9 cellular contexts compared by ENCODE assay signal in the genomic region with DNA sequence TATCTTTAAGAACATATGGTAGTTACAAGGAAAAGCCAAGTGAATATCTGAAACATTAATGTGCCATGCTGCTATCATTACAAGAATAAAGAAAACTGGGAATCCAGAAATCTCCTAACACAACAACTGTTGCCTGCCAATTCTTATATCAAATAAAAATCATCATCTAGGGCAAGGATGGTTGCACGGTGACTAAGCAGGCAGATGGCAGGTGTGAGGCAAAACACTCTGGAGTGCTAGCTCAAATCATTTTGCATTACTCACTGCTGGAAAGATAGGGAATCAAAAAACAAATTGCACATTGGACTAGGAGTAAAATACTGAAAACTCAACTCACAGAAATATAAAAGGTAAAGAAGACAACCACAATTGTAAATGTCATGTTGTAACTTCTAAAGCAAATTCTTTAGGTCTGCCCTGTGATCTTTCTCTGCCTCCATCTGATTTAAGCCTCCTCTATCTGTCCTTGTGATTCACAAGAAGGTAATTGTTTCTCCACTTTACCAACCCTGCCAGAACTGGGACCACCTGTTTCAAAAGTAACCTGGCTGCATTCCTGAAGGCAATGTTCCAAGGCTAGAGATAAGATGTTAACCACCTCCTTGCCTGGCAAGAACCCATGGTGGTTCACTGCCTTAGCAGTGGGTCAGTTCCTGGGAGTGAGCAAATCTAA. TPM values are rescaled to one million over a fixed set of nuclear protein-coding genes. Genes with fewer than 3 reads are reported as not detected.
A peak's percentile ranks its signal among the peaks of the same experiment; 100 is the strongest.
DNase-seq lines count a peak whose midpoint lies in the region; ATAC-seq, FAIRE-seq and TF ChIP-seq lines count a peak whose summit lies in the region.
"Had no signal": no experiment of that assay in that cellular context is flagged by ENCODE, and none has a peak within 500 bp of the region (broad histone marks: within the 10 kb centered on the region; RNA-seq: fewer than 3 reads in every experiment).

No MANE protein-coding gene starts in this region.

- no peaks in the 10 kb centered on the region for H3K4me1 Mint-ChIP-seq in activated CD4-positive, alpha-beta T cell treated with anti-CD3 and anti-CD28 coated beads, Interleukin-2, amount 10 ng/mL, durations not matched to agents 7 days and 5 days
- no peaks in the 10 kb centered on the region for H3K4me1 Mint-ChIP-seq in activated CD4-positive, alpha-beta T cell treated with anti-CD3 and anti-CD28 coated beads for 36 hours

- H3K4me2 ChIP-seq in keratinocyte (ENCODE audit: control insufficient read depth, extremely low read depth, insufficient read depth, low read depth, low read length): peak overlapping the region; percentile 59

- no peaks in the 10 kb centered on the region for H3K9me1 ChIP-seq in keratinocyte (ENCODE audit: control insufficient read depth, extremely low read depth, insufficient read depth, low read length)

- CTCF ChIA-PET in activated CD4-positive, alpha-beta T cell treated with anti-CD3 and anti-CD28 coated beads, Interleukin-2, amount 10 ng/mL, durations not matched to agents 7 days and 5 days (lab: Charles Lee): interaction anchor here (0.8 to 1.4 kb wide), 2 partner anchors 97 to 248 kb away, joined by 3 read pairs; no protein-coding TSS in a partner anchor
- CTCF ChIA-PET in activated CD4-positive, alpha-beta T cell treated with anti-CD3 and anti-CD28 coated beads for 36 hours (lab: Charles Lee): interaction anchor here (0.7 to 1.6 kb wide), 11 partner anchors 9 to 298 kb away, joined by 3 to 7 read pairs (median 4); no protein-coding TSS in a partner anchor

- no peaks in the 10 kb centered on the region for H3K9me3 ChIP-seq in SK-N-MC (ENCODE audit: low read depth, low read length)
- H3K9me3 ChIP-seq in keratinocyte (ENCODE audit: control insufficient read depth, low read depth, low read length): no peaks in the 10 kb centered on the region

- no peak overlapping the region for H2AFZ ChIP-seq in keratinocyte (ENCODE audit: control insufficient read depth, low read length)

- H3K79me2 ChIP-seq in keratinocyte (ENCODE audit: control insufficient read depth, insufficient read depth, low read length): no peaks in the 10 kb centered on the region

- H3K9ac ChIP-seq in SK-N-MC (ENCODE audit: insufficient read length) (no peak overlapping the region), keratinocyte (ENCODE audit: control insufficient read depth, extremely low read depth, insufficient read depth, low read length) (no peak overlapping the region)

- no peaks in the 10 kb centered on the region for H3K9me3 Mint-ChIP-seq in activated CD4-positive, alpha-beta T cell treated with anti-CD3 and anti-CD28 coated beads, Interleukin-2, amount 10 ng/mL, durations not matched to agents 7 days and 5 days
- H3K9me3 Mint-ChIP-seq in activated CD4-positive, alpha-beta T cell treated with anti-CD3 and anti-CD28 coated beads for 36 hours (ENCODE audit: low read depth): no peaks in the 10 kb centered on the region

- H3K27me3 ChIP-seq in keratinocyte (ENCODE audit: control insufficient read depth, extremely low read depth, insufficient read depth, low read length): no peaks in the 10 kb centered on the region

- intact Hi-C loops in activated CD4-positive, alpha-beta T cell treated with anti-CD3 and anti-CD28 coated beads for 36 hours (cut with DNase I, micrococcal nuclease): loop anchor here (1.0 to 10.0 kb wide), 5 partner anchors 102 to 299 kb away; no protein-coding TSS in a partner anchor

- FAIRE-seq in keratinocyte (lab: Jason Lieb, UNC): peak; percentile 88

- DNase-seq in A172 (ENCODE audit: low spot score) (peak; percentile 55), SK-N-MC (ENCODE audit: low read depth, low spot score) (no peak), keratinocyte (ENCODE audit: low read depth, low spot score) (peak; percentile 7), T-helper 1 cell (no peak)
- no peak for DNase-seq in activated CD4-positive, alpha-beta T cell treated with anti-CD3 and anti-CD28 coated beads, Interleukin-2, amount 10 ng/mL, durations not matched to agents 7 days and 5 days
- no peak for DNase-seq in activated CD4-positive, alpha-beta T cell treated with anti-CD3 and anti-CD28 coated beads for 36 hours

- H3K36me3 ChIP-seq in SK-N-MC (ENCODE audit: insufficient read depth, low read length) (no peaks in the 10 kb centered on the region), keratinocyte (ENCODE audit: control insufficient read depth in 2 of 2, extremely low read depth in 1 of 2, insufficient read depth in 2 of 2, low read length in 2 of 2) (no peaks in the 10 kb centered on the region)

- H4K20me1 ChIP-seq in keratinocyte (ENCODE audit: control insufficient read depth, extremely low read depth, insufficient read depth, low read length): no peaks in the 10 kb centered on the region

- H3K4me3 ChIP-seq in SK-N-MC: peak overlapping the region; percentile 66
- H3K4me3 ChIP-seq in keratinocyte (ENCODE audit: control insufficient read depth in 2 of 3, extremely low read depth in 1 of 3, insufficient read depth in 2 of 3, low read depth in 1 of 3, low read length in 3 of 3): no peak overlapping the region

- TF ChIP-seq CTCF in keratinocyte (optimal IDR thresholded peaks at IDR 0.05 in 1 of 3, IDR thresholded peaks at IDR 0.05 in 1 of 3, conservative IDR thresholded peaks at IDR 0.05 in 1 of 3; ENCODE audit: extremely low read depth in 1 of 3, insufficient read depth in 2 of 3, low read length in 3 of 3): no peak

- H3K4me3 Mint-ChIP-seq in activated CD4-positive, alpha-beta T cell treated with anti-CD3 and anti-CD28 coated beads, Interleukin-2, amount 10 ng/mL, durations not matched to agents 7 days and 5 days: no peak overlapping the region
- no peak overlapping the region for H3K4me3 Mint-ChIP-seq in activated CD4-positive, alpha-beta T cell treated with anti-CD3 and anti-CD28 coated beads for 36 hours

- H3K27ac ChIP-seq in SK-N-MC (no peak overlapping the region), keratinocyte (ENCODE audit: control insufficient read depth, insufficient read depth, low read length) (peak overlapping the region; percentile 35)
- H3K27ac ChIP-seq: C4-2B had no signal

- peaks cover 19% of the 10 kb centered on the region for H3K4me1 ChIP-seq in keratinocyte (ENCODE audit: control insufficient read depth, extremely low read depth, insufficient read depth, low read length)

- ATAC-seq in HG02970 (IDR thresholded peaks at IDR 0.05; ENCODE audit: low FRiP score, unreplicated experiment) (peak; percentile 25), HG03457 (IDR thresholded peaks at IDR 0.05; ENCODE audit: unreplicated experiment) (no peak)
- no peak for ATAC-seq in activated CD4-positive, alpha-beta T cell treated with anti-CD3 and anti-CD28 coated beads for 36 hours

- H3K36me3 Mint-ChIP-seq in activated CD4-positive, alpha-beta T cell treated with anti-CD3 and anti-CD28 coated beads, Interleukin-2, amount 10 ng/mL, durations not matched to agents 7 days and 5 days (ENCODE audit: low read depth): no peaks in the 10 kb centered on the region
- H3K36me3 Mint-ChIP-seq in activated CD4-positive, alpha-beta T cell treated with anti-CD3 and anti-CD28 coated beads for 36 hours (ENCODE audit: low read depth): no peaks in the 10 kb centered on the region

- peaks cover 1% of the 10 kb centered on the region for H3K27me3 Mint-ChIP-seq in activated CD4-positive, alpha-beta T cell treated with anti-CD3 and anti-CD28 coated beads, Interleukin-2, amount 10 ng/mL, durations not matched to agents 7 days and 5 days
- H3K27me3 Mint-ChIP-seq in activated CD4-positive, alpha-beta T cell treated with anti-CD3 and anti-CD28 coated beads for 36 hours: no peaks in the 10 kb centered on the region

- POLR2A ChIA-PET in activated CD4-positive, alpha-beta T cell treated with anti-CD3 and anti-CD28 coated beads, Interleukin-2, amount 10 ng/mL, durations not matched to agents 7 days and 5 days (lab: Charles Lee): no interaction called here
- POLR2A ChIA-PET in activated CD4-positive, alpha-beta T cell treated with anti-CD3 and anti-CD28 coated beads for 36 hours (lab: Charles Lee): no interaction called here

- dilution Hi-C loops in keratinocyte (cut with MboI; ENCODE audit: extremely low pct_ligation_motif_present, low sequenced_read_pairs): no loop called here

- H3K27ac Mint-ChIP-seq in activated CD4-positive, alpha-beta T cell treated with anti-CD3 and anti-CD28 coated beads, Interleukin-2, amount 10 ng/mL, durations not matched to agents 7 days and 5 days: no peak overlapping the region
- H3K27ac Mint-ChIP-seq in activated CD4-positive, alpha-beta T cell treated with anti-CD3 and anti-CD28 coated beads for 36 hours: no peak overlapping the region

RNA-seq across cellular contexts. Expression of a gene that starts 33.0 kb away (rescaled TPM):
- total RNA-seq in A172 (2014; rRNA removed; shearing (Covaris generic)): 1.7 and 2.1 TPM in 2 replicates
- polyA plus RNA-seq in keratinocyte: 0.87 to 1.6 TPM (median 1.0 TPM) in 3 replicates
- 2.5 TPM for polyA plus RNA-seq in keratinocyte (2011; ENCODE audit: low read depth)
- 0.75 and 1.4 TPM in 2 replicates for polyA plus RNA-seq in keratinocyte (2011; cell fraction: cytosol; rRNA removed)
- 1.7 and 2.2 TPM in 2 replicates for polyA plus RNA-seq in keratinocyte (2011; cell fraction: nucleus; rRNA removed)
- polyA plus RNA-seq in keratinocyte (2012; ENCODE audit: low replicate concordance): 0.87 and 1.2 TPM in 2 replicates
- 0.23 to 1.7 TPM (median 1.1 TPM) in 3 replicates for polyA minus RNA-seq in keratinocyte
- 1.2 TPM for polyA minus RNA-seq in keratinocyte (2011; cell fraction: cytosol; rRNA and poly(A)+ RNA removed)
- polyA minus RNA-seq in keratinocyte (2011; cell fraction: nucleus; rRNA and poly(A)+ RNA removed): 3.0 and 6.1 TPM in 2 replicates
- total RNA-seq in activated CD4-positive, alpha-beta T cell treated with anti-CD3 and anti-CD28 coated beads, Interleukin-2, amount 10 ng/mL, durations not matched to agents 7 days and 5 days: under 1 TPM; 0.05 to 0.25 TPM
- under 1 TPM; 0.25 to 0.32 TPM for total RNA-seq in activated CD4-positive, alpha-beta T cell treated with anti-CD3 and anti-CD28 coated beads for 36 hours

Comparison
In these comparisons a context has a peak if more than half of its experiments do, and no peak if none do; other contexts are left out.
1. DNase-seq: peak in A172 (single experiment) and keratinocyte (single experiment); none in SK-N-MC (single experiment), activated CD4-positive, alpha-beta T cell treated with anti-CD3 and anti-CD28 coated beads, Interleukin-2, amount 10 ng/mL, durations not matched to agents 7 days and 5 days (single experiment), activated CD4-positive, alpha-beta T cell treated with anti-CD3 and anti-CD28 coated beads for 36 hours (single experiment) and T-helper 1 cell (0 of 5).